In genomic region chr5:170362625-170363024, GRCh38 we compare ENCODE assay signal across 26 cellular contexts. TPM values are rescaled to one million over a fixed set of nuclear protein-coding genes. Genes with fewer than 3 reads are reported as not detected.
DNase-seq lines count a peak whose midpoint lies in the region; ATAC-seq and TF ChIP-seq lines count a peak whose summit lies in the region.
"Had no signal": no experiment of that assay in that cellular context is flagged by ENCODE, and none has a peak within 500 bp of the region (broad histone marks: within the 10 kb centered on the region; RNA-seq: fewer than 3 reads in every experiment).

No MANE protein-coding gene starts in this region.

- H3K4me3 ChIP-seq in neutrophil (ENCODE audit: low read depth in 1 of 2, low read length in 1 of 2): no peak overlapping the region
- H3K4me3 ChIP-seq in suprapubic skin: no peak overlapping the region
- H3K4me3 ChIP-seq: GM12878, lung, SJCRH30 had no signal

- intact Hi-C loops in CD14-positive monocyte (cut with micrococcal nuclease): loop anchor here (5.0 kb wide), 2 partner anchors 35 to 45 kb away; no protein-coding TSS in a partner anchor

- H3K4me1 Mint-ChIP-seq in CD14-positive monocyte: peaks cover 94% of the 10 kb centered on the region
- no peaks in the 10 kb centered on the region for H3K4me1 Mint-ChIP-seq in natural killer cell treated with Interleukin-12 subunit alpha and Interleukin-12 subunit beta and Interleukin-15 and Interleukin-18, amount 100 ng/mL, for 72 hours (ENCODE audit: low read depth in 2 of 2)

- H3K36me3 ChIP-seq in neutrophil: no peaks in the 10 kb centered on the region
- no peaks in the 10 kb centered on the region for H3K36me3 ChIP-seq in suprapubic skin
- H3K36me3 ChIP-seq: SJCRH30 had no signal

- TF ChIP-seq CTCF in CD14-positive monocyte (IDR thresholded peaks at IDR 0.05) (no peak), neutrophil (IDR thresholded peaks at IDR 0.05) (no peak), suprapubic skin (IDR thresholded peaks at IDR 0.05) (no peak)

- TF ChIP-seq POLR2A in suprapubic skin (IDR thresholded peaks at IDR 0.05): no peak

- peaks cover 56 to 58% of the 10 kb centered on the region in 2 experiments for H3K4me1 ChIP-seq in neutrophil (ENCODE audit: control insufficient read depth in 1 of 2, insufficient read depth in 1 of 2, low read depth in 1 of 2, low read length in 1 of 2)
- H3K4me1 ChIP-seq in suprapubic skin: peaks cover 35% of the 10 kb centered on the region
- H3K4me1 ChIP-seq: foreskin keratinocyte, SJCRH30 had no signal

- no peak for ATAC-seq in HG02588 (IDR thresholded peaks at IDR 0.05; ENCODE audit: unreplicated experiment)
- no peak for ATAC-seq in natural killer cell treated with Interleukin-12 subunit alpha and Interleukin-12 subunit beta and Interleukin-15 and Interleukin-18, amount 100 ng/mL, for 72 hours
- ATAC-seq: activated CD4-positive, CD25-positive, alpha-beta regulatory T cell treated with anti-CD3 and anti-CD28 coated beads, Interleukin-2, amount 50 U/mL, for 24 hours; activated naive CD8-positive, alpha-beta T cell treated with anti-CD3 and anti-CD28 coated beads, Interleukin-2, amount 50 U/mL, for 24 hours; foreskin keratinocyte; GM12878; HepG2; Panc1 had no signal

- peaks cover 1 to 2% (median 1%) of the 10 kb centered on the region in 3 donors for H3K27me3 Mint-ChIP-seq in CD14-positive monocyte (ENCODE audit: low read depth in 3 of 3)
- no peaks in the 10 kb centered on the region for H3K27me3 Mint-ChIP-seq in natural killer cell treated with Interleukin-12 subunit alpha and Interleukin-12 subunit beta and Interleukin-15 and Interleukin-18, amount 100 ng/mL, for 72 hours
- H3K27me3 Mint-ChIP-seq: activated naive CD8-positive, alpha-beta T cell treated with anti-CD3 and anti-CD28 coated beads, Interleukin-2, amount 50 U/mL, for 24 hours; activated T-cell treated with anti-CD3 and anti-CD28 coated beads, Interleukin-2, amount 50 U/mL, for 24 hours; type B pancreatic cell had no signal

- no peak overlapping the region for H3K4me3 Mint-ChIP-seq in CD14-positive monocyte
- H3K4me3 Mint-ChIP-seq in natural killer cell treated with Interleukin-12 subunit alpha and Interleukin-12 subunit beta and Interleukin-15 and Interleukin-18, amount 100 ng/mL, for 72 hours: no peak overlapping the region
- H3K4me3 Mint-ChIP-seq: activated naive CD8-positive, alpha-beta T cell treated with anti-CD3 and anti-CD28 coated beads, Interleukin-2, amount 50 U/mL, for 24 hours; activated T-cell treated with anti-CD3 and anti-CD28 coated beads, Interleukin-2, amount 50 U/mL, for 24 hours; type B pancreatic cell had no signal

- no peaks in the 10 kb centered on the region for H3K36me3 Mint-ChIP-seq in CD14-positive monocyte
- H3K36me3 Mint-ChIP-seq in natural killer cell treated with Interleukin-12 subunit alpha and Interleukin-12 subunit beta and Interleukin-15 and Interleukin-18, amount 100 ng/mL, for 72 hours: no peaks in the 10 kb centered on the region
- H3K36me3 Mint-ChIP-seq: type B pancreatic cell had no signal

- WGBS in suprapubic skin: 65% methylated on average over 4 of the region's 4 CpGs

- peak overlapping the region; percentile 90 to 99 (median 96) for H3K27ac Mint-ChIP-seq in CD14-positive monocyte
- no peak overlapping the region for H3K27ac Mint-ChIP-seq in natural killer cell treated with Interleukin-12 subunit alpha and Interleukin-12 subunit beta and Interleukin-15 and Interleukin-18, amount 100 ng/mL, for 72 hours
- H3K27ac Mint-ChIP-seq: activated naive CD8-positive, alpha-beta T cell treated with anti-CD3 and anti-CD28 coated beads, Interleukin-2, amount 50 U/mL, for 24 hours; activated T-cell treated with anti-CD3 and anti-CD28 coated beads, Interleukin-2, amount 50 U/mL, for 24 hours; type B pancreatic cell had no signal

- H3K27ac ChIP-seq in neutrophil (peak overlapping the region; percentile 89), suprapubic skin (peak overlapping the region; percentile 49)
- H3K27ac ChIP-seq: foreskin keratinocyte, SJCRH30 had no signal

- H3K27me3 ChIP-seq in neutrophil (no peaks in the 10 kb centered on the region), suprapubic skin (no peaks in the 10 kb centered on the region)
- H3K27me3 ChIP-seq: foreskin keratinocyte had no signal

- TF ChIP-seq EP300 in suprapubic skin (IDR thresholded peaks at IDR 0.05): no peak

- DNase-seq in CD14-positive monocyte (ENCODE audit: low spot score): no peak
- DNase-seq in cerebellum (ENCODE audit: low spot score): peak; percentile 78
- DNase-seq in suprapubic skin (ENCODE audit: low spot score in 2 of 2): no peak
- DNase-seq in activated CD4-positive, alpha-beta T cell treated with anti-CD3 and anti-CD28 coated beads for 48 hours: no peak
- DNase-seq in GDM1 (lab: John Stamatoyannopoulos, UW): no peak
- no peak for DNase-seq in natural killer cell treated with Interleukin-12 subunit alpha and Interleukin-12 subunit beta and Interleukin-15 and Interleukin-18, amount 100 ng/mL, for 72 hours (ENCODE audit: low spot score)
- DNase-seq: activated CD8-positive, alpha-beta memory T cell treated with anti-CD3 and anti-CD28 coated beads for 24 hours; activated gamma-delta T cell treated with Interleukin-2 at 50 U/mL for 16 hours; activated naive CD8-positive, alpha-beta T cell treated with anti-CD3 and anti-CD28 coated beads, Interleukin-2, amount 50 U/mL, for 24 hours; activated T-cell treated with anti-CD3 and anti-CD28 coated beads, Interleukin-2, amount 50 U/mL, for 24 hours; DMS79 treated with DMSO at 0.1 percent for 48 hours; effector CD8-positive, alpha-beta T cell; foreskin keratinocyte; NCI-H510A treated with DMSO at 0.1 percent for 48 hours; NK-92 treated with Interleukin-12 subunit alpha and Interleukin-12 subunit beta, amount 100 ng/mL, for 24 hours; SJCRH30; stimulated activated CD4-positive, alpha-beta T cell treated with anti-CD3 and anti-CD28 coated beads, Interleukin-4, amount 100 ng/mL, for 4 hours; stimulated activated naive CD4-positive, alpha-beta T cell treated with Interleukin-2 at 50 U/mL for 16 hours had no signal

- no peaks in the 10 kb centered on the region for H3K9me3 Mint-ChIP-seq in CD14-positive monocyte
- no peaks in the 10 kb centered on the region for H3K9me3 Mint-ChIP-seq in natural killer cell treated with Interleukin-12 subunit alpha and Interleukin-12 subunit beta and Interleukin-15 and Interleukin-18, amount 100 ng/mL, for 72 hours
- H3K9me3 Mint-ChIP-seq: activated naive CD8-positive, alpha-beta T cell treated with anti-CD3 and anti-CD28 coated beads, Interleukin-2, amount 50 U/mL, for 24 hours; activated T-cell treated with anti-CD3 and anti-CD28 coated beads, Interleukin-2, amount 50 U/mL, for 24 hours; type B pancreatic cell had no signal

- H3K9me3 ChIP-seq in neutrophil (no peaks in the 10 kb centered on the region), suprapubic skin (no peaks in the 10 kb centered on the region)
- H3K9me3 ChIP-seq: SJCRH30 had no signal

RNA-seq across cellular contexts. Expression of gene KCNMB1, which starts 26.5 kb away (rescaled TPM):
- 1 to 10 TPM in 1 of 2 donors, under 1 TPM in 1; 0.79 to 1.2 TPM for polyA plus RNA-seq in CD14-positive monocyte
- total RNA-seq in cerebellum (0.09 TPM), suprapubic skin (1 to 10 TPM; 1.3 to 3.7 (median 1.9) TPM)
- not detected for total RNA-seq in natural killer cell treated with Interleukin-12 subunit alpha and Interleukin-12 subunit beta and Interleukin-15 and Interleukin-18, amount 100 ng/mL, for 72 hours
- total RNA-seq: foreskin keratinocyte, HepG2, SJCRH30 had no signal
- polyA plus RNA-seq: foreskin keratinocyte, HepG2 had no signal

Comparison
In these comparisons a context has a peak if more than half of its experiments do, and no peak if none do; other contexts are left out.
1. H3K27ac Mint-ChIP-seq: peak in CD14-positive monocyte (7 of 7); none in natural killer cell treated with Interleukin-12 subunit alpha and Interleukin-12 subunit beta and Interleukin-15 and Interleukin-18, amount 100 ng/mL, for 72 hours (0 of 2).